22 cellular contexts compared by ENCODE assay signal in genomic region chr5:33761139-33761538, GRCh38.
A peak's percentile ranks its signal among the peaks of the same experiment; 100 is the strongest.
DNase-seq lines count a peak whose midpoint lies in the region; ATAC-seq and TF ChIP-seq lines count a peak whose summit lies in the region.
"Had no signal": no experiment of that assay in that cellular context is flagged by ENCODE, and none has a peak within 500 bp of the region (broad histone marks: within the 10 kb centered on the region; RNA-seq: fewer than 3 reads in every experiment).

No MANE protein-coding gene starts in this region.

- in situ Hi-C loops in IMR-90 (cut with MboI; ENCODE audit: low sequenced_read_pairs), result no loop called here

- no peak overlapping the region for H3K4me2 ChIP-seq in IMR-90 (ENCODE audit: low read depth, low read length)
- H3K4me2 ChIP-seq: PC-9, SK-N-SH had no signal

- no CpG with 5 or more reads among the region's 4 CpGs for WGBS in IMR-90 (ENCODE audit: extremely low coverage in 2 of 2, insufficient read length in 1 of 2), 2 experiments

- DNase-seq in AG20443 (ENCODE audit: low spot score) (peak; percentile 30), IMR-90 (peak; percentile 37), choroid plexus epithelial cell (ENCODE audit: low read depth) (peak; percentile 58), kidney epithelial cell (ENCODE audit: low read depth) (peak; percentile 28), GOT3 (lab: John Stamatoyannopoulos, UW) (no peak), NCI-H187 (lab: John Stamatoyannopoulos, UW) (no peak), NCI-H2227 (lab: John Stamatoyannopoulos, UW; ENCODE audit: unreplicated experiment) (no peak), KG1 (lab: John Stamatoyannopoulos, UW) (no peak)
- DNase-seq: ACHN; activated CD4-positive, alpha-beta T cell treated with anti-CD3 and anti-CD28 coated beads, Interleukin-2, amount 10 ng/mL, durations not matched to agents 24 days and 14 days; activated naive CD4-positive, alpha-beta T cell treated with anti-CD3 and anti-CD28 coated beads, Interleukin-2, amount 10 ng/mL, durations not matched to agents 7 days and 5 days; CD4-positive, alpha-beta memory T cell; left lung; NCI-H2107; NCI-H748 treated with DMSO at 0.1 percent for 48 hours; ovary; SK-N-SH; stimulated activated CD4-positive, alpha-beta T cell treated with anti-CD3 and anti-CD28 coated beads, Interleukin-2, amount 100 ng/mL, for 48 hours had no signal

- no TSS peak for BruUV-seq in IMR-90 (replicated peaks; lab: Mats Ljungman, UMichigan)

- no peak for TF ChIP-seq POLR2A in IMR-90 (IDR thresholded peaks at IDR 0.05; ENCODE audit: low read depth, low read length)

- intact Hi-C loops in IMR-90 (cut with micrococcal nuclease), result no loop called here

- no peak overlapping the region for H3K27ac ChIP-seq in IMR-90 (ENCODE audit: insufficient read depth, low read length)
- H3K27ac ChIP-seq: cardiac muscle cell, left lung, ovary, PC-9, vagina had no signal

- H3K14ac ChIP-seq in IMR-90 (replicated peaks; ENCODE audit: low read depth, low read length), result 0 out of 2 replicates have a peak overlapping the region, but pooled peaks have one; percentile 27

- H3K27me3 ChIP-seq in IMR-90 (ENCODE audit: control insufficient read depth, insufficient read depth, low read length) (no peaks in the 10 kb centered on the region), kidney epithelial cell (ENCODE audit: control insufficient read depth, insufficient read depth, low read length) (no peaks in the 10 kb centered on the region)
- H3K27me3 ChIP-seq: cardiac muscle cell, left lung, ovary, vagina had no signal

- H3K23ac ChIP-seq in IMR-90 (ENCODE audit: low read depth, low read length), result no peak overlapping the region

- H2BK20ac ChIP-seq in IMR-90 (ENCODE audit: low read depth, low read length), result no peak overlapping the region

- no peak overlapping the region for H4K91ac ChIP-seq in IMR-90 (ENCODE audit: insufficient read depth, low read depth, low read length)

- no peak overlapping the region for H3K9ac ChIP-seq in IMR-90 (ENCODE audit: low read depth, low read length)
- H3K9ac ChIP-seq: SK-N-SH had no signal

- H2AK9ac ChIP-seq in IMR-90 (replicated peaks; ENCODE audit: low read depth, low read length, poor library complexity), result no peak overlapping the region

- no peak overlapping the region for H4K8ac ChIP-seq in IMR-90 (ENCODE audit: low read depth in 2 of 2, low read length in 2 of 2)

- dilution Hi-C loops in IMR-90 (cut with HindIII; ENCODE audit: low sequenced_read_pairs, unreplicated experiment), result no loop called here

- H2AK5ac ChIP-seq in IMR-90 (ENCODE audit: low read depth, low read length), result no peak overlapping the region

- no peak overlapping the region for H2BK15ac ChIP-seq in IMR-90 (ENCODE audit: low read depth, low read length)

- peak; percentile 61 for ATAC-seq in IMR-90 (ENCODE audit: low read depth)
- ATAC-seq: esophagus mucosa, left lung had no signal

- POLR2A ChIA-PET in IMR-90 (lab: Charles Lee; ENCODE audit: unreplicated experiment), result no interaction called here

- H3K4me3 ChIP-seq in IMR-90 (ENCODE audit: insufficient read depth, low read depth, low read length), result no peak overlapping the region
- no peak overlapping the region for H3K4me3 ChIP-seq in choroid plexus epithelial cell (ENCODE audit: low read depth, low read length)
- H3K4me3 ChIP-seq in kidney epithelial cell (ENCODE audit: low read depth, low read length), result no peak overlapping the region
- H3K4me3 ChIP-seq: cardiac muscle cell, left lung, ovary, PC-9, vagina had no signal

- H4K5ac ChIP-seq in IMR-90 (ENCODE audit: low read depth, low read length), result no peak overlapping the region

- H3K56ac ChIP-seq in IMR-90 (ENCODE audit: extremely low read depth, insufficient read depth, low read length), result no peak overlapping the region

- peaks cover 14% of the 10 kb centered on the region for H3K9me1 ChIP-seq in IMR-90 (ENCODE audit: insufficient read depth, low read length)

- CTCF ChIA-PET in IMR-90 (lab: Yijun Ruan, JAX), result no interaction called here

- H3K79me1 ChIP-seq in IMR-90 (ENCODE audit: low read depth in 1 of 2, low read length in 2 of 2), result peaks cover 0 to 31% of the 10 kb centered on the region in 2 experiments; a peak in 2 of 4 replicates

- TF ChIP-seq RAD21 in IMR-90 (IDR thresholded peaks at IDR 0.05; ENCODE audit: low read length), result no peak

- no peaks in the 10 kb centered on the region for H3K36me3 ChIP-seq in IMR-90 (ENCODE audit: control insufficient read depth, insufficient read depth, low read length)
- H3K36me3 ChIP-seq in kidney epithelial cell (ENCODE audit: control insufficient read depth, insufficient read depth, low read length), result no peaks in the 10 kb centered on the region
- H3K36me3 ChIP-seq: cardiac muscle cell, left lung, ovary, vagina had no signal

- H2BK5ac ChIP-seq in IMR-90 (ENCODE audit: low read depth, low read length, poor library complexity, severe bottlenecking), result no peak overlapping the region

- TF ChIP-seq CTCF in IMR-90 (conservative IDR thresholded peaks at IDR 0.05; ENCODE audit: low read depth, low read length) (no peak), choroid plexus epithelial cell (conservative IDR thresholded peaks at IDR 0.05; ENCODE audit: low read depth, low read length) (no peak), kidney epithelial cell (IDR thresholded peaks at IDR 0.05; ENCODE audit: insufficient read depth, low read length, poor library complexity, severe bottlenecking) (no peak)

- peaks cover 3% of the 10 kb centered on the region; the same call in 1 of the 2 replicates for H4K20me1 ChIP-seq in IMR-90 (ENCODE audit: insufficient read depth, low read length)

- peak overlapping the region; percentile 20 for H2BK120ac ChIP-seq in IMR-90 (ENCODE audit: low read depth, low read length)

- H3K9me3 ChIP-seq in IMR-90 (ENCODE audit: control insufficient read depth, insufficient read depth, low read length), result no peaks in the 10 kb centered on the region
- H3K9me3 ChIP-seq: left lung, ovary, SK-N-SH, vagina had no signal

- no peak overlapping the region for H3K18ac ChIP-seq in IMR-90 (ENCODE audit: low read depth, low read length)

- no peak overlapping the region for H2AFZ ChIP-seq in IMR-90 (replicated peaks; ENCODE audit: low read length, poor library complexity)
- H2AFZ ChIP-seq: PC-9 had no signal

- peaks cover 8% of the 10 kb centered on the region for H3K4me1 ChIP-seq in IMR-90 (ENCODE audit: control insufficient read depth, insufficient read depth, low read length)
- H3K4me1 ChIP-seq: left lung, vagina had no signal

- peak overlapping the region; percentile 24; the same call in 1 of the 2 replicates for H3K4ac ChIP-seq in IMR-90 (ENCODE audit: low read depth, low read length)

TF ChIP-seq in IMR-90, 13 proteins besides CTCF, POLR2A, EP300 and RAD21:
- TF ChIP-seq CEBPB (IDR thresholded peaks at IDR 0.05; ENCODE audit: low read depth, low read length), result peak; percentile 63
- TF ChIP-seq FOS (IDR thresholded peaks at IDR 0.05; ENCODE audit: low read depth, low read length), result no peak
- TF ChIP-seq RCOR1 (IDR thresholded peaks at IDR 0.05; ENCODE audit: insufficient replicate concordance, low read length), result no peak
TF ChIP-seq in IMR-90: peak in this region for 1.

Comparison
In these comparisons a context has a peak if more than half of its experiments do, and no peak if none do; other contexts are left out.
1. DNase-seq: peak in AG20443 (single experiment), IMR-90 (single experiment), choroid plexus epithelial cell (single experiment) and kidney epithelial cell (single experiment); none in GOT3 (single experiment), NCI-H187 (0 of 2), NCI-H2227 (single experiment) and KG1 (single experiment).